ENCODE assay signal across 1 cellular context in the genomic region with DNA sequence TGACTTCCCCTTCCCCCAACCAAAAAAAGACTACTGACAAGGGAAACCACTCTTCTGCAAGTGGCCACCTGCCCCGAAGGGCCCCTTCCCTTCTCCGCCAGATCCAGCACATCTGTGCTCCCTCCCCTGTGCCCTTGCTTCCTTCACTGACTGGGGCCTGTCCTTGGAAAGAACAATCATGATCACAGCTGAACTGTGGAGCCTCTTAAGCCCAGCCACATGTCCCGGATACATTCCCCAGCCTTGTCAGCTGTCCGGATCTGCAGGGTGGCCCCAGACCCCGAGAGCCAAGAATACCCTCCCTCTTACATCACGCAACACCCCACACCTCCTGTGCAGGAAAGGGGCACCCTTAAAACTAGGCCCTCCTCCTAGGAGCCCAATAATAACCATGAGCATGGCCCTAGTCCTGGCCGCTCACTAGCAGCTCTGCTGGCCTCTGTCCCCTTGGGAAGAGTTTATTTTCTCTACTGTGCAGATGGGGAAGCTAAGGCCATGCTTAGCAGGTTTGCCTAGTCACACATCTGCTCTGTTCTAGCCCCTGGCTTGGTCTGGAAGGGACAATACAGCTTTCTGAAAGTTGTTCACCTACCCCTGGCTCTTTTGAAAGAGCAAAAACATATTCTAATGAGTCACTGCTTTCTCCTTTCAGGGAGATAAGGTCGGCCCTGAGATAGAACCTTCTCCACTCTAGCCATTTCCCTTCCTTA.
TF ChIP-seq lines count a peak whose summit lies in the region.

No MANE protein-coding gene starts in this region.

TF ChIP-seq in SK-N-SH treated with all-trans-retinoic acid at 6 μM for 48 hours, 23 proteins besides CTCF, POLR2A, EP300 and RAD21 (continued from another document):
- TF ChIP-seq, protein P1, sequence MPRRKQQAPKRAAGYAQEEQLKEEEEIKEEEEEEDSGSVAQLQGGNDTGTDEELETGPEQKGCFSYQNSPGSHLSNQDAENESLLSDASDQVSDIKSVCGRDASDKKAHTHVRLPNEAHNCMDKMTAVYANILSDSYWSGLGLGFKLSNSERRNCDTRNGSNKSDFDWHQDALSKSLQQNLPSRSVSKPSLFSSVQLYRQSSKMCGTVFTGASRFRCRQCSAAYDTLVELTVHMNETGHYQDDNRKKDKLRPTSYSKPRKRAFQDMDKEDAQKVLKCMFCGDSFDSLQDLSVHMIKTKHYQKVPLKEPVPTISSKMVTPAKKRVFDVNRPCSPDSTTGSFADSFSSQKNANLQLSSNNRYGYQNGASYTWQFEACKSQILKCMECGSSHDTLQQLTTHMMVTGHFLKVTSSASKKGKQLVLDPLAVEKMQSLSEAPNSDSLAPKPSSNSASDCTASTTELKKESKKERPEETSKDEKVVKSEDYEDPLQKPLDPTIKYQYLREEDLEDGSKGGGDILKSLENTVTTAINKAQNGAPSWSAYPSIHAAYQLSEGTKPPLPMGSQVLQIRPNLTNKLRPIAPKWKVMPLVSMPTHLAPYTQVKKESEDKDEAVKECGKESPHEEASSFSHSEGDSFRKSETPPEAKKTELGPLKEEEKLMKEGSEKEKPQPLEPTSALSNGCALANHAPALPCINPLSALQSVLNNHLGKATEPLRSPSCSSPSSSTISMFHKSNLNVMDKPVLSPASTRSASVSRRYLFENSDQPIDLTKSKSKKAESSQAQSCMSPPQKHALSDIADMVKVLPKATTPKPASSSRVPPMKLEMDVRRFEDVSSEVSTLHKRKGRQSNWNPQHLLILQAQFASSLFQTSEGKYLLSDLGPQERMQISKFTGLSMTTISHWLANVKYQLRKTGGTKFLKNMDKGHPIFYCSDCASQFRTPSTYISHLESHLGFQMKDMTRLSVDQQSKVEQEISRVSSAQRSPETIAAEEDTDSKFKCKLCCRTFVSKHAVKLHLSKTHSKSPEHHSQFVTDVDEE (CRISPR knock-in tag; IDR thresholded peaks at IDR 0.05): no peak
- TF ChIP-seq ARNTL (CRISPR knock-in tag; IDR thresholded peaks at IDR 0.05; ENCODE audit: borderline replicate concordance, low read depth): no peak
- no peak for TF ChIP-seq OSR1 (CRISPR knock-in tag; IDR thresholded peaks at IDR 0.05)
- no peak for TF ChIP-seq RARB (CRISPR knock-in tag; IDR thresholded peaks at IDR 0.05)
- TF ChIP-seq CSDC2 (CRISPR knock-in tag; IDR thresholded peaks at IDR 0.05): no peak
- TF ChIP-seq ESRRG (CRISPR knock-in tag; IDR thresholded peaks at IDR 0.05): no peak
- TF ChIP-seq ZNF70 (CRISPR knock-in tag; IDR thresholded peaks at IDR 0.05): no peak
